ENCODE assay signal across 9 cellular contexts in genomic region chr14:104865631-104866441, GRCh38. TPM values are rescaled to one million over a fixed set of nuclear protein-coding genes. Genes with fewer than 3 reads are reported as not detected.
DNase-seq lines count a peak whose midpoint lies in the region; ATAC-seq, FAIRE-seq and TF ChIP-seq lines count a peak whose summit lies in the region.
"Had no signal": no experiment of that assay in that cellular context is flagged by ENCODE, and none has a peak within 500 bp of the region (broad histone marks: within the 10 kb centered on the region; RNA-seq: fewer than 3 reads in every experiment).

No MANE protein-coding gene starts in this region.

- WGBS in pancreas, 2 donors, result 0 to 2% methylated on average over 44 to 68 of the region's 68 CpGs

- intact Hi-C loops in pancreas (cut with DNase I), result no loop called here

- H3K9me3 ChIP-seq in cardiac muscle cell (ENCODE audit: low read depth), result no peaks in the 10 kb centered on the region
- H3K9me3 ChIP-seq in pancreas, result no peaks in the 10 kb centered on the region

- H3K4me3 ChIP-seq in cardiac muscle cell (peak overlapping the region; percentile 59), pancreas (peak overlapping the region; percentile 42 to 77 (median 74))

- H3K27me3 ChIP-seq in cardiac muscle cell (peaks cover 18% of the 10 kb centered on the region), pancreas (no peaks in the 10 kb centered on the region)

- no peak for FAIRE-seq in pancreas (lab: Jason Lieb, UNC)
- FAIRE-seq: A204.1 had no signal

- H3K27ac ChIP-seq in cardiac muscle cell, result no peak overlapping the region
- peak overlapping the region; percentile 41 to 58 (median 52) for H3K27ac ChIP-seq in pancreas

- no peaks in the 10 kb centered on the region for H3K36me3 ChIP-seq in cardiac muscle cell
- H3K36me3 ChIP-seq in pancreas, result no peaks in the 10 kb centered on the region

- DNase-seq in DMS 273 (lab: John Stamatoyannopoulos, UW; ENCODE audit: unreplicated experiment) (peak; percentile 75), DMS 273 treated with DMSO at 0.1 percent for 48 hours (lab: John Stamatoyannopoulos, UW) (no peak), NCI-H510A treated with DMSO at 0.1 percent for 48 hours (lab: John Stamatoyannopoulos, UW) (peak; percentile 37), cardiac muscle cell (ENCODE audit: low read depth in 1 of 2, low spot score in 1 of 2) (peak; percentile 67 to 73), pancreas (peak; percentile 55 to 88 (median 72)), NCI-H187 (lab: John Stamatoyannopoulos, UW) (no peak), pons (ENCODE audit: low spot score) (no peak)
- DNase-seq in activated naive CD4-positive, alpha-beta T cell treated with anti-CD3 and anti-CD28 coated beads, Interleukin-2, amount 50 U/mL, for 16 hours, result peak; percentile 39

- TF ChIP-seq CTCF in cardiac muscle cell (IDR thresholded peaks at IDR 0.05; ENCODE audit: low read depth, low read length), result no peak
- TF ChIP-seq CTCF in pancreas (IDR thresholded peaks at IDR 0.05), result no peak

- no peaks in the 10 kb centered on the region for H3K4me1 ChIP-seq in cardiac muscle cell (ENCODE audit: low read depth)
- peaks cover 0 to 14% (median 4%) of the 10 kb centered on the region in 3 donors for H3K4me1 ChIP-seq in pancreas

- peak; percentile 42 to 72 (median 65) for ATAC-seq in pancreas

RNA-seq across cellular contexts. Expression of gene CEP170B, which starts 0.8 kb away (rescaled TPM):
- total RNA-seq in cardiac muscle cell (26.5 and 39.5 TPM in 2 replicates), pancreas (10 to 100 TPM; 17.7 to 26.3 (median 21.9) TPM)
- polyA plus RNA-seq in cardiac muscle cell (8.3 and 8.8 TPM in 2 replicates), pancreas (10 to 100 TPM; 19.1 to 43.8 TPM)

RNA-seq across cellular contexts. Expression of gene PLD4, which starts 58.8 kb away (rescaled TPM):
- total RNA-seq in cardiac muscle cell (0.11 and 0.54 TPM in 2 replicates), pancreas (10 to 100 TPM in 1 of 6 donors, 1 to 10 TPM in 2, under 1 TPM in 3; 0.19 to 12.5 (median 0.91) TPM)
- polyA plus RNA-seq in cardiac muscle cell (0.07 and 1.7 TPM in 2 replicates), pancreas (under 1 TPM; 0.49 to 0.52 TPM)

Comparison
In these comparisons a context has a peak if more than half of its experiments do, and no peak if none do; other contexts are left out.
1. DNase-seq: peak in DMS 273 (single experiment), NCI-H510A treated with DMSO at 0.1 percent for 48 hours (single experiment), activated naive CD4-positive, alpha-beta T cell treated with anti-CD3 and anti-CD28 coated beads, Interleukin-2, amount 50 U/mL, for 16 hours (single experiment), cardiac muscle cell (2 of 2) and pancreas (6 of 6); none in DMS 273 treated with DMSO at 0.1 percent for 48 hours (single experiment), NCI-H187 (0 of 2) and pons (single experiment).